Comparison of ENCODE assay signal across 8 cellular contexts in the genomic region with DNA sequence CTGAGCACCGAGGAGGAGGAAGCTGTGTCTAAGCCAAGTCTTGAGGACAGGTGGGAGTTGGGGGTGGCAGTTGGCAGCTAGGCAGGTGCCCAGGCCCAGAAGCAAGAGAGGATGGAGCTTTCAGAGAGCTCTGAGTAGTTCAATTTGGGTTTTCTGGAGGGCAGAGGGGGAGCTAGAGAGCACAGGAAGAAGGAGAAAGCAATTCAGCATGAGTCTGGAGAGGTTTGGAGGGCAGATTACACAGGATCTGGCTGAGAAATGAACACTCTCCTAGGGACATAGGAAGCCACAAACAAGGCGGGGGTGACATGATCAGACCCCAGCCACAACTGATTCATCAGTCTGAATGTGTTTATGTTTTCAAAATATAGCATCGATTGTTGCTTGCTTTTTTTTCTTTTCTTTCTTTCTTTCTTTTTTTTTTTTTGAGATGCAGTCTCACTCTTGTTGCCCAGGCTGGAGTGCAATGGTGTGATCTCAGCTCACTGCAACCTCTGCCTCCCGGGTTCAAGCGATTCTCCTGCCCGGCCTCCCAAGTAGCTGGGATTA. TPM values are rescaled to one million over a fixed set of nuclear protein-coding genes. Genes with fewer than 3 reads are reported as not detected.
A peak's percentile ranks its signal among the peaks of the same experiment; 100 is the strongest.
DNase-seq lines count a peak whose midpoint lies in the region; ATAC-seq and TF ChIP-seq lines count a peak whose summit lies in the region.

No MANE protein-coding gene starts in this region.

- H3K4me3 Mint-ChIP-seq in naive thymus-derived CD4-positive, alpha-beta T cell: no peak overlapping the region

- H3K36me3 Mint-ChIP-seq in naive thymus-derived CD4-positive, alpha-beta T cell: no peaks in the 10 kb centered on the region

- H3K27me3 Mint-ChIP-seq in naive thymus-derived CD4-positive, alpha-beta T cell: peaks cover 2 to 17% (median 13%) of the 10 kb centered on the region in 5 donors

- intact Hi-C loops in breast epithelium (cut with DNase I; ENCODE audit: low total_unique reads): no loop called here
- intact Hi-C loops in naive thymus-derived CD4-positive, alpha-beta T cell (cut with micrococcal nuclease): no loop called here

- TF ChIP-seq POLR2A in breast epithelium (IDR thresholded peaks at IDR 0.05): no peak

- H3K27me3 ChIP-seq in breast epithelium: no peaks in the 10 kb centered on the region
- no peaks in the 10 kb centered on the region for H3K27me3 ChIP-seq in naive thymus-derived CD4-positive, alpha-beta T cell (ENCODE audit: control insufficient read depth in 2 of 2, insufficient read depth in 2 of 2, low read length in 2 of 2)

- peaks cover 0 to 13% (median 5%) of the 10 kb centered on the region in 7 donors for H3K4me1 Mint-ChIP-seq in naive thymus-derived CD4-positive, alpha-beta T cell

- peak overlapping the region in 2 of 9 donors; percentile 19 to 44 for H3K27ac Mint-ChIP-seq in naive thymus-derived CD4-positive, alpha-beta T cell

- no peak overlapping the region for H3K4me3 ChIP-seq in breast epithelium
- no peak overlapping the region for H3K4me3 ChIP-seq in naive thymus-derived CD4-positive, alpha-beta T cell (ENCODE audit: low read length)

- H3K36me3 ChIP-seq in breast epithelium: no peaks in the 10 kb centered on the region
- no peaks in the 10 kb centered on the region for H3K36me3 ChIP-seq in naive thymus-derived CD4-positive, alpha-beta T cell (ENCODE audit: control insufficient read depth in 2 of 3, insufficient read depth in 3 of 3, low read length in 3 of 3)

- POLR2A ChIA-PET in naive thymus-derived CD4-positive, alpha-beta T cell (lab: Charles Lee): interaction anchor here (0.6 kb wide), 1 partner anchor 251 kb away, joined by 3 read pairs; no protein-coding TSS in a partner anchor

- DNase-seq in AG08396 (ENCODE audit: low spot score) (peak; percentile 70), NOMO-1 treated with dmso at 0.1 percent for 144 hours (lab: John Stamatoyannopoulos, UW; ENCODE audit: unreplicated experiment) (peak; percentile 23), breast epithelium (ENCODE audit: low spot score in 2 of 2) (no peak), CD1c-positive myeloid dendritic cell (ENCODE audit: extremely low spot score) (no peak)
- peak in 4 of 9 donors; percentile 11 to 33 (median 21) for DNase-seq in naive thymus-derived CD4-positive, alpha-beta T cell

- peak; percentile 73 for TF ChIP-seq CTCF in GM12874 (IDR thresholded peaks at IDR 0.05; ENCODE audit: insufficient read depth, low read depth, low read length)
- peak in 1 of 3 donors; percentile 9 for TF ChIP-seq CTCF in breast epithelium (IDR thresholded peaks at IDR 0.05)

- H3K9me3 ChIP-seq in breast epithelium: no peaks in the 10 kb centered on the region
- H3K9me3 ChIP-seq in naive thymus-derived CD4-positive, alpha-beta T cell (ENCODE audit: control insufficient read depth in 2 of 3, low read length in 3 of 3): no peaks in the 10 kb centered on the region

- peaks cover 5 to 37% of the 10 kb centered on the region in 2 donors for H3K4me1 ChIP-seq in breast epithelium
- H3K4me1 ChIP-seq in naive thymus-derived CD4-positive, alpha-beta T cell (ENCODE audit: control insufficient read depth in 2 of 2, insufficient read depth in 2 of 2, low read length in 2 of 2): no peaks in the 10 kb centered on the region

- CTCF ChIA-PET in naive thymus-derived CD4-positive, alpha-beta T cell (lab: Charles Lee): interaction anchor here (0.6 to 0.9 kb wide), 2 partner anchors 75 to 209 kb away, joined by 3 read pairs; no protein-coding TSS in a partner anchor

- ATAC-seq in naive thymus-derived CD4-positive, alpha-beta T cell: peak; percentile 55
- ATAC-seq in HG02678 (IDR thresholded peaks at IDR 0.05; ENCODE audit: unreplicated experiment) (no peak), GM19467 (IDR thresholded peaks at IDR 0.05; ENCODE audit: unreplicated experiment) (no peak)

- peak overlapping the region; percentile 91 to 94 for H3K27ac ChIP-seq in breast epithelium
- no peak overlapping the region for H3K27ac ChIP-seq in naive thymus-derived CD4-positive, alpha-beta T cell (ENCODE audit: low read depth, low read length)

- no peaks in the 10 kb centered on the region for H3K9me3 Mint-ChIP-seq in naive thymus-derived CD4-positive, alpha-beta T cell

RNA-seq across cellular contexts. Expression of a gene that starts 23.8 kb away (rescaled TPM):
- 100 to 1,000 TPM; 109 to 149 (median 116) TPM for total RNA-seq in breast epithelium
- 1 to 10 TPM in 2 of 5 experiments, under 1 TPM in 1, not detected in 2; 0.49 to 2.3 (median 1.8) TPM for total RNA-seq in naive thymus-derived CD4-positive, alpha-beta T cell
- polyA plus RNA-seq in naive thymus-derived CD4-positive, alpha-beta T cell: not detected

Comparison
In these comparisons a context has a peak if more than half of its experiments do, and no peak if none do; other contexts are left out.
1. DNase-seq: peak in AG08396 (single experiment) and NOMO-1 treated with dmso at 0.1 percent for 144 hours (single experiment); none in breast epithelium (0 of 2) and CD1c-positive myeloid dendritic cell (single experiment).
2. RNA of a gene that starts 23.8 kb away (total RNA-seq): 109 to 149 TPM in breast epithelium; 0.49 to 2.3 TPM in naive thymus-derived CD4-positive, alpha-beta T cell; every median in the first group is over 10 times any median in the second.